Comparison of ENCODE assay signal across 9 cellular contexts in the genomic region with DNA sequence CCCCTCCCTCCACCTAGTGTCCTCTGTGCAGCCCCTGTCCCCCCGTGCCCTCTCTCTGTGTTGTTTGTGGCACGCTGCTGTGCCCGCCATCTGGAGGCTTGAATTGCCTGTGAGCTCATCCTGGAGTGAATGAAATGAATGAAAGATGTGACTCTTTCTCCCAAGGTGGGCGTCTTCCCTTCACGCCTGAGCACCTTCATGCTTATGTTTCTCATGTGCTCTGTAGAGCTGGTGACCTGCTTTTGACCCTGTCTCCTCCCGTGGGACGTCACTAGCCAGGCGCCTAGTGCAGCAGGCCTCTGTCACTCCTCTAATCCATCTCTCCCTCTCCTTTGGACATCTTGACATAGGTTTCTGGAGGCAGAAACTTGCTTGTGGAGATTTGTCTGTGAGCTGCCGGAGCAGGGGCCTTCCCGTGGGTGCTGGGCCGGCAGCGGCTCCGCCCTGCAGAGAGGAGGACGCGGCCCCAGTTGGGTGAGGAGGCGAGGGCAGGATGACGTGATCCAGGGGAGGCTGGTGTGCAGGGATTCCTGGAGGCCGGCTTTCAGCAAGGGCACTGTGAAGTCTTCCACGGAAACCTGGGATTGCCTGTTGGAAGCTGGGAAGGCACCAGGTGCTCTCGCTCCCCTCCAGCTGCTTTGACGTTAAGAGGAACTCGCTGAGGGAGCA. TPM values are rescaled to one million over a fixed set of nuclear protein-coding genes. Genes with fewer than 3 reads are reported as not detected.
DNase-seq lines count a peak whose midpoint lies in the region; ATAC-seq and TF ChIP-seq lines count a peak whose summit lies in the region.
"Had no signal": no experiment of that assay in that cellular context is flagged by ENCODE, and none has a peak within 500 bp of the region (broad histone marks: within the 10 kb centered on the region; RNA-seq: fewer than 3 reads in every experiment).

No MANE protein-coding gene starts in this region.

- in situ Hi-C loops in G401 (cut with HindIII; ENCODE audit: low sequenced_read_pairs) (no loop called here), transverse colon (cut with MboI; ENCODE audit: low pct_ligation_motif_present in 1 of 4, low pct_unique_long_range_greater_than_20kb in 1 of 4, low sequenced_read_pairs in 3 of 4) (no loop called here)

- no peaks in the 10 kb centered on the region for H3K27me3 ChIP-seq in kidney epithelial cell (ENCODE audit: control insufficient read depth, insufficient read depth, low read length)
- H3K27me3 ChIP-seq in transverse colon: no peaks in the 10 kb centered on the region

- no peak for TF ChIP-seq EP300 in transverse colon (IDR thresholded peaks at IDR 0.05; ENCODE audit: low read depth)

- DNase-seq in G401 (ENCODE audit: low spot score): peak; percentile 71
- peak; percentile 46 for DNase-seq in NCI-H524 treated with DMSO at 0.1 percent for 48 hours (lab: John Stamatoyannopoulos, UW)
- peak; percentile 89 for DNase-seq in kidney epithelial cell (ENCODE audit: low read depth)
- no peak for DNase-seq in medulla oblongata (ENCODE audit: extremely low spot score)
- no peak for DNase-seq in transverse colon
- no peak for DNase-seq in stimulated activated naive CD8-positive, alpha-beta T cell treated with anti-CD3 and anti-CD28 coated beads, Interleukin-15, amount 100 ng/mL, for 72 hours

- H3K9me3 ChIP-seq in transverse colon: no peaks in the 10 kb centered on the region

- no peaks in the 10 kb centered on the region for H3K36me3 ChIP-seq in kidney epithelial cell (ENCODE audit: control insufficient read depth, insufficient read depth, low read length)
- peaks cover 0 to 34% (median 7%) of the 10 kb centered on the region in 4 donors for H3K36me3 ChIP-seq in transverse colon

- intact Hi-C loops in transverse colon (cut with DNase I; ENCODE audit: low total_unique reads): no loop called here

- H3K27me3 Mint-ChIP-seq in stimulated activated naive CD8-positive, alpha-beta T cell treated with anti-CD3 and anti-CD28 coated beads, Interleukin-15, amount 100 ng/mL, for 72 hours: no peaks in the 10 kb centered on the region

- H3K4me3 Mint-ChIP-seq in stimulated activated naive CD8-positive, alpha-beta T cell treated with anti-CD3 and anti-CD28 coated beads, Interleukin-15, amount 100 ng/mL, for 72 hours: no peak overlapping the region

- no peak for TF ChIP-seq POLR2A in transverse colon (IDR thresholded peaks at IDR 0.05)

- TF ChIP-seq CTCF in kidney epithelial cell (IDR thresholded peaks at IDR 0.05; ENCODE audit: insufficient read depth, low read length, poor library complexity, severe bottlenecking) (peak; percentile 9), transverse colon (IDR thresholded peaks at IDR 0.05) (no peak)

- no peaks in the 10 kb centered on the region for H3K4me1 ChIP-seq in transverse colon

- peak overlapping the region in 1 of 2 donors; percentile 93 for H3K27ac Mint-ChIP-seq in stimulated activated naive CD8-positive, alpha-beta T cell treated with anti-CD3 and anti-CD28 coated beads, Interleukin-15, amount 100 ng/mL, for 72 hours

- H3K4me3 ChIP-seq in kidney epithelial cell (ENCODE audit: low read depth, low read length): no peak overlapping the region
- no peak overlapping the region for H3K4me3 ChIP-seq in transverse colon

- peaks cover 27% of the 10 kb centered on the region for H3K4me1 Mint-ChIP-seq in stimulated activated naive CD8-positive, alpha-beta T cell treated with anti-CD3 and anti-CD28 coated beads, Interleukin-15, amount 100 ng/mL, for 72 hours

- ATAC-seq in GM21390 (IDR thresholded peaks at IDR 0.05; ENCODE audit: unreplicated experiment) (peak; percentile 60), HG02571 (IDR thresholded peaks at IDR 0.05; ENCODE audit: unreplicated experiment) (no peak)
- ATAC-seq in stimulated activated naive CD8-positive, alpha-beta T cell treated with anti-CD3 and anti-CD28 coated beads, Interleukin-15, amount 100 ng/mL, for 72 hours: no peak

- H3K9me3 Mint-ChIP-seq in stimulated activated naive CD8-positive, alpha-beta T cell treated with anti-CD3 and anti-CD28 coated beads, Interleukin-15, amount 100 ng/mL, for 72 hours: no peaks in the 10 kb centered on the region

- WGBS in transverse colon (ENCODE audit: low coverage in 1 of 2), 2 donors: 85 to 96% methylated on average over 4 to 22 of the region's 22 CpGs

- no peak overlapping the region for H3K27ac ChIP-seq in transverse colon

RNA-seq across cellular contexts. Expression of gene MUC6, which starts 40.6 kb away (rescaled TPM):
- total RNA-seq in G401 (2014; rRNA removed; shearing (Covaris generic)): not detected in 2 replicates
- total RNA-seq in kidney epithelial cell (under 0.01 TPM in 1 of 2 replicates, not detected in the other), transverse colon (not detected)
- total RNA-seq: lung microvascular endothelial cell had no signal

Comparison
In these comparisons a context has a peak if more than half of its experiments do, and no peak if none do; other contexts are left out.
1. DNase-seq: peak in G401 (single experiment), NCI-H524 treated with DMSO at 0.1 percent for 48 hours (single experiment) and kidney epithelial cell (single experiment); none in medulla oblongata (single experiment), transverse colon (single experiment) and stimulated activated naive CD8-positive, alpha-beta T cell treated with anti-CD3 and anti-CD28 coated beads, Interleukin-15, amount 100 ng/mL, for 72 hours (0 of 2).